20 cellular contexts compared by ENCODE assay signal in the genomic region with DNA sequence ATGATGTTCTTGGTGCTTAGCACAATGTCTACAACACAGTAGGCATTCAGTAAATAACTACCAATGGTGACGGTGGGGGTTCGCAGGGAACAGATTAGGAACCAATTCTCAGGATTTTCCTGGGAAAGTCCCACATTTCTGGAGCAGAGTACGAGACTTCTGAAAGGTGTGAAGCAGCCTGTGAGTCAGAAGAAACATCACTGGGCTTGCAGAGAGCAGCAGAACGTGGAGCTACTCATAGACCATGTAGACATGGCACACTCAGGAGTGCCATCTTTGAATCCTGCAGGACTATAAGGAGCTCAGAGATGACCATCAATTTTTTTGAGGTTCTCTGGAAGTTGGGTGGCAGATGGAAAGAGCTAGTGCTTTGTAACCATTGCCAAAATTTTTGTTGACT.
A peak's percentile ranks its signal among the peaks of the same experiment; 100 is the strongest.
DNase-seq lines count a peak whose midpoint lies in the region; ATAC-seq, FAIRE-seq and TF ChIP-seq lines count a peak whose summit lies in the region.
"Had no signal": no experiment of that assay in that cellular context is flagged by ENCODE, and none has a peak within 500 bp of the region (broad histone marks: within the 10 kb centered on the region; RNA-seq: fewer than 3 reads in every experiment).

No MANE protein-coding gene starts in this region.

- no peak for FAIRE-seq in bronchial epithelial cell (lab: Jason Lieb, UNC)
- FAIRE-seq: H54, HTR-8/SVneo had no signal

- H3K4me3 ChIP-seq in RWPE2 (ENCODE audit: severe bottlenecking): no peak overlapping the region
- no peak overlapping the region for H3K4me3 ChIP-seq in bronchial epithelial cell (ENCODE audit: low read depth, low read length)
- no peak overlapping the region for H3K4me3 ChIP-seq in uterus
- H3K4me3 ChIP-seq: GM23338 had no signal

- H3K9me3 ChIP-seq in RWPE2 (ENCODE audit: severe bottlenecking) (no peaks in the 10 kb centered on the region), uterus (no peaks in the 10 kb centered on the region)
- H3K9me3 ChIP-seq: BE2C had no signal

- DNase-seq in ELR (ENCODE audit: low read depth) (peak; percentile 37), RWPE2 (ENCODE audit: low spot score) (no peak), bronchial epithelial cell (ENCODE audit: low read depth) (peak; percentile 42), kidney tubule cell (ENCODE audit: low spot score) (peak; percentile 69), uterus (no peak)
- DNase-seq: BE2C; C1 segment of cervical spinal cord; CD4-positive, CD25-positive, alpha-beta regulatory T cell; CD8-positive, alpha-beta memory T cell; COR-L47; DMS 273 treated with DMSO at 0.1 percent for 48 hours; DMS53; DND-41; GDM1; KBM-7 had no signal

- H3K36me3 ChIP-seq in RWPE2 (ENCODE audit: low read depth): no peaks in the 10 kb centered on the region
- H3K36me3 ChIP-seq in bronchial epithelial cell (ENCODE audit: control insufficient read depth, insufficient read depth, low read length): no peaks in the 10 kb centered on the region
- no peaks in the 10 kb centered on the region for H3K36me3 ChIP-seq in uterus
- H3K36me3 ChIP-seq: BE2C had no signal

- peak; percentile 25; the same call in 1 of the 3 replicates for ATAC-seq in RWPE2 (ENCODE audit: low read depth)
- no peak for ATAC-seq in HG02763 (IDR thresholded peaks at IDR 0.05; ENCODE audit: unreplicated experiment)
- ATAC-seq in HG03175 (IDR thresholded peaks at IDR 0.05; ENCODE audit: unreplicated experiment): no peak
- ATAC-seq: GM23338 had no signal

- intact Hi-C loops in uterus (cut with DNase I; ENCODE audit: low total_unique reads): no loop called here

- TF ChIP-seq POLR2A in uterus (IDR thresholded peaks at IDR 0.05): no peak

- H3K27me3 ChIP-seq in RWPE2 (ENCODE audit: insufficient read depth, poor library complexity, severe bottlenecking): no peaks in the 10 kb centered on the region
- H3K27me3 ChIP-seq in bronchial epithelial cell (ENCODE audit: control insufficient read depth, insufficient read depth, low read length): no peaks in the 10 kb centered on the region
- no peaks in the 10 kb centered on the region for H3K27me3 ChIP-seq in uterus
- H3K27me3 ChIP-seq: BE2C had no signal

- no peak for TF ChIP-seq CTCF in RWPE2 (IDR thresholded peaks at IDR 0.05; ENCODE audit: poor library complexity, severe bottlenecking)
- TF ChIP-seq CTCF in bronchial epithelial cell (IDR thresholded peaks at IDR 0.05; ENCODE audit: insufficient read depth, low read length, severe bottlenecking): no peak
- TF ChIP-seq CTCF in uterus (IDR thresholded peaks at IDR 0.05): no peak

- H3K27ac ChIP-seq in RWPE2 (ENCODE audit: poor library complexity, severe bottlenecking) (no peak overlapping the region), uterus (no peak overlapping the region)

- H3K4me1 ChIP-seq in RWPE2 (ENCODE audit: insufficient read depth, poor library complexity, severe bottlenecking) (no peaks in the 10 kb centered on the region), uterus (no peaks in the 10 kb centered on the region)
- H3K4me1 ChIP-seq: BE2C had no signal

Comparison
In these comparisons a context has a peak if more than half of its experiments do, and no peak if none do; other contexts are left out.
1. DNase-seq: peak in ELR (single experiment), bronchial epithelial cell (single experiment) and kidney tubule cell (single experiment); none in RWPE2 (single experiment) and uterus (0 of 2).